Comparison of ENCODE assay signal across 6 cellular contexts in the genomic region with DNA sequence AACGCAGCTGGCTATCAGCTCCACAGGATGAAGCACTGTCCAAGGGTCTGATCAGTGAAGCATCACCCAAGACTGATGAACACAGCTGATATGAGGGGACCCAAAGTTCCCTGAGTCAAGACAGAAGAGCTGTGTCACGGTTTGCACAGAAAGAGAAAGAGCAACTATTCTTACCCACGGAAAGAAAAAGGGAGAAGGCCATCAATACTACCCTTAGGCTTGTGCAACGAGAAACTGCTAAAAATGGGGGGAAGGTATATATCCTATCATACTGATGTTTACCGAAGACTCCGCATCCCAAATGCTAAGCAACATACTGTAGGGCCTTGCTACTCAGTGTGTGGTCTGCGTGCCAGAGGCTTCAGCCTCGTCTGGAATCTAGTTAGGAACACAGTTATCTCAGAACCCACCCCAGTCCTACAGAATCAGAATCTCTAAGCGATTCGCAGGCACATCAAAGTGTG. TPM values are rescaled to one million over a fixed set of nuclear protein-coding genes. Genes with fewer than 3 reads are reported as not detected.
A peak's percentile ranks its signal among the peaks of the same experiment; 100 is the strongest.
DNase-seq lines count a peak whose midpoint lies in the region; ATAC-seq, FAIRE-seq and TF ChIP-seq lines count a peak whose summit lies in the region.

No MANE protein-coding gene starts in this region.

- no peaks in the 10 kb centered on the region for H3K9me3 Mint-ChIP-seq in CD4-positive, alpha-beta T cell
- H3K9me3 Mint-ChIP-seq in glutamatergic neuron (ENCODE audit: unreplicated experiment) (peaks cover 7% of the 10 kb centered on the region), type B pancreatic cell (no peaks in the 10 kb centered on the region)

- peak overlapping the region; percentile 92 for H3K4me3 Mint-ChIP-seq in CD4-positive, alpha-beta T cell
- H3K4me3 Mint-ChIP-seq in glutamatergic neuron (ENCODE audit: unreplicated experiment) (peak overlapping the region; percentile 96), type B pancreatic cell (peak overlapping the region; percentile 98)

- peak overlapping the region; percentile 84 for H3K27ac ChIP-seq in CD4-positive, alpha-beta T cell (ENCODE audit: low read depth, low read length)

- intact Hi-C loops in CD4-positive, alpha-beta T cell (cut with DNase I, micrococcal nuclease), result loop anchor here (1.0 to 5.0 kb wide), 4 partner anchors 14 to 82 kb away; partner anchors contain the start of gene LZTS3 (in 1 of the 2)

- no peaks in the 10 kb centered on the region for H3K9me3 ChIP-seq in CD4-positive, alpha-beta T cell (ENCODE audit: control insufficient read depth, low read length)

- H3K4me1 Mint-ChIP-seq in CD4-positive, alpha-beta T cell (ENCODE audit: low read depth), result peaks cover 55% of the 10 kb centered on the region
- peaks cover 29% of the 10 kb centered on the region for H3K4me1 Mint-ChIP-seq in glutamatergic neuron (ENCODE audit: low read depth, unreplicated experiment)
- peaks cover 16% of the 10 kb centered on the region for H3K4me1 Mint-ChIP-seq in type B pancreatic cell (ENCODE audit: unreplicated experiment)

- DNase-seq in CD4-positive, alpha-beta T cell, result no peak
- DNase-seq in RCC 7860 (ENCODE audit: low spot score), result peak; percentile 6
- DNase-seq in glutamatergic neuron, result no peak
- no peak for DNase-seq in type B pancreatic cell (ENCODE audit: extremely low spot score, unreplicated experiment)
- DNase-seq in GOT3 (lab: John Stamatoyannopoulos, UW), result no peak

- no peak for TF ChIP-seq CTCF in CD4-positive, alpha-beta T cell (IDR thresholded peaks at IDR 0.05)
- TF ChIP-seq CTCF in glutamatergic neuron (IDR thresholded peaks at IDR 0.05; ENCODE audit: partially characterized antibody, unreplicated experiment), result no peak
- TF ChIP-seq CTCF in type B pancreatic cell (conservative IDR thresholded peaks at IDR 0.05), result no peak

- no peak for FAIRE-seq in RCC 7860 (lab: Jason Lieb, UNC)

- peak; percentile 13 for ATAC-seq in CD4-positive, alpha-beta T cell (ENCODE audit: poor library complexity)
- ATAC-seq in GM19397 (IDR thresholded peaks at IDR 0.05; ENCODE audit: unreplicated experiment), result no peak

- H3K36me3 Mint-ChIP-seq in CD4-positive, alpha-beta T cell (ENCODE audit: low read depth), result peaks cover 38% of the 10 kb centered on the region
- no peaks in the 10 kb centered on the region for H3K36me3 Mint-ChIP-seq in glutamatergic neuron (ENCODE audit: unreplicated experiment)
- no peaks in the 10 kb centered on the region for H3K36me3 Mint-ChIP-seq in type B pancreatic cell

- POLR2A ChIA-PET in CD4-positive, alpha-beta T cell (lab: Charles Lee), result interaction anchor here (1.0 to 2.4 kb wide), 8 partner anchors 9 to 418 kb away, joined by 3 to 7 read pairs (median 4); partner anchors contain the start of gene LZTS3

- H3K27ac Mint-ChIP-seq in CD4-positive, alpha-beta T cell, result peak overlapping the region; percentile 94
- H3K27ac Mint-ChIP-seq in glutamatergic neuron (ENCODE audit: unreplicated experiment) (peak overlapping the region; percentile 92), type B pancreatic cell (peak overlapping the region; percentile 96)

- CTCF ChIA-PET in CD4-positive, alpha-beta T cell (lab: Charles Lee), result interaction anchor here (0.7 to 2.3 kb wide), 2 partner anchors 13 to 14 kb away, joined by 3 to 10 read pairs; partner anchors contain the start of gene LZTS3

- no peaks in the 10 kb centered on the region for H3K27me3 Mint-ChIP-seq in CD4-positive, alpha-beta T cell
- peaks cover 12% of the 10 kb centered on the region for H3K27me3 Mint-ChIP-seq in glutamatergic neuron (ENCODE audit: unreplicated experiment)
- no peaks in the 10 kb centered on the region for H3K27me3 Mint-ChIP-seq in type B pancreatic cell

- H3K27me3 ChIP-seq in CD4-positive, alpha-beta T cell (ENCODE audit: control insufficient read depth, insufficient read depth, low read length), result no peaks in the 10 kb centered on the region

RNA-seq across cellular contexts. Expression of gene FASTKD5, which starts 0.7 kb away (rescaled TPM):
- 10 to 100 TPM; 37.9 to 38.7 TPM for total RNA-seq in CD4-positive, alpha-beta T cell
- 19.5 TPM for total RNA-seq in glutamatergic neuron (ENCODE audit: unreplicated experiment)
- total RNA-seq in type B pancreatic cell (ENCODE audit: low replicate concordance), result 19.4 and 22.0 TPM in 2 replicates

RNA-seq across cellular contexts. Expression of gene UBOX5, which starts 0.7 kb away (rescaled TPM):
- total RNA-seq in CD4-positive, alpha-beta T cell, result 10 to 100 TPM; 11.9 to 13.0 TPM
- total RNA-seq in glutamatergic neuron (ENCODE audit: unreplicated experiment) (8.6 TPM), type B pancreatic cell (ENCODE audit: low replicate concordance) (6.6 and 6.9 TPM in 2 replicates)

RNA-seq across cellular contexts. Expression of gene LZTS3, which starts 14.3 kb away (rescaled TPM):
- total RNA-seq in CD4-positive, alpha-beta T cell, result 10 to 100 TPM; 22.2 to 22.4 TPM
- 56.8 TPM for total RNA-seq in glutamatergic neuron (ENCODE audit: unreplicated experiment)
- total RNA-seq in type B pancreatic cell (ENCODE audit: low replicate concordance), result 17.2 and 17.3 TPM in 2 replicates

RNA-seq across cellular contexts. Expression of gene DDRGK1, which starts 45.5 kb away (rescaled TPM):
- total RNA-seq in CD4-positive, alpha-beta T cell, result 10 to 100 TPM; 40.7 to 43.4 TPM
- total RNA-seq in glutamatergic neuron (ENCODE audit: unreplicated experiment) (59.3 TPM), type B pancreatic cell (ENCODE audit: low replicate concordance) (56.7 and 61.6 TPM in 2 replicates)

RNA-seq across cellular contexts. Expression of gene ITPA, which starts 50.3 kb away (rescaled TPM):
- total RNA-seq in CD4-positive, alpha-beta T cell, result 10 to 100 TPM; 17.8 to 19.5 TPM
- total RNA-seq in glutamatergic neuron (ENCODE audit: unreplicated experiment) (72.1 TPM), type B pancreatic cell (ENCODE audit: low replicate concordance) (51.7 and 59.7 TPM in 2 replicates)
